8 cellular contexts compared by ENCODE assay signal in genomic region chr1:206579747-206580437, GRCh38. TPM values are rescaled to one million over a fixed set of nuclear protein-coding genes. Genes with fewer than 3 reads are reported as not detected.
DNase-seq lines count a peak whose midpoint lies in the region; ATAC-seq, FAIRE-seq and TF ChIP-seq lines count a peak whose summit lies in the region.

No MANE protein-coding gene starts in this region.

- H3K27ac ChIP-seq in colonic mucosa: peak overlapping the region; percentile 73

- H3K36me3 ChIP-seq in colonic mucosa: no peaks in the 10 kb centered on the region

- intact Hi-C loops in colonic mucosa (cut with DNase I): loop anchor here (5.0 kb wide), 1 partner anchor 103 kb away; no protein-coding TSS in a partner anchor
- intact Hi-C loops in posterior cingulate gyrus (cut with DNase I): loop anchor here (5.0 kb wide), 1 partner anchor 88 kb away; no protein-coding TSS in a partner anchor

- DNase-seq in AG08396 (ENCODE audit: low spot score) (peak; percentile 28), colonic mucosa (peak; percentile 69), posterior cingulate gyrus (peak in 6 of 10 donors; percentile 32 to 90 (median 61)), urothelium cell line (ENCODE audit: low spot score) (peak; percentile 40), islet precursor cell (no peak)
- peak; percentile 88 for DNase-seq in activated CD4-positive, alpha-beta T cell treated with anti-CD3 and anti-CD28 coated beads for 4 hours

- H3K27me3 ChIP-seq in colonic mucosa: no peaks in the 10 kb centered on the region

- ATAC-seq in GM19372 (IDR thresholded peaks at IDR 0.05; ENCODE audit: low read depth, unreplicated experiment): peak; percentile 88
- peak; percentile 77 for ATAC-seq in HG03460 (IDR thresholded peaks at IDR 0.05; ENCODE audit: unreplicated experiment)

- H3K4me1 ChIP-seq in colonic mucosa: peaks cover 4% of the 10 kb centered on the region

- H3K9ac ChIP-seq in colonic mucosa (ENCODE audit: low read depth in 2 of 2, low read length in 2 of 2): peak overlapping the region; percentile 36 to 59

- TF ChIP-seq CTCF in colonic mucosa (IDR thresholded peaks at IDR 0.05): no peak

- no peaks in the 10 kb centered on the region for H3K9me3 ChIP-seq in colonic mucosa

- FAIRE-seq in urothelium cell line (lab: Jason Lieb, UNC): no peak

- H3K4me3 ChIP-seq in colonic mucosa: no peak overlapping the region

RNA-seq across cellular contexts. Expression of gene EIF2D, which starts 32.4 kb away (rescaled TPM):
- 10 to 100 TPM; 39.2 to 45.0 TPM for total RNA-seq in colonic mucosa

RNA-seq across cellular contexts. Expression of gene DYRK3, which starts 55.4 kb away (rescaled TPM):
- total RNA-seq in colonic mucosa: 1 to 10 TPM in 1 of 2 donors, under 1 TPM in 1; 0.86 to 1.9 TPM
